Comparison of ENCODE assay signal across 8 cellular contexts in the genomic region with DNA sequence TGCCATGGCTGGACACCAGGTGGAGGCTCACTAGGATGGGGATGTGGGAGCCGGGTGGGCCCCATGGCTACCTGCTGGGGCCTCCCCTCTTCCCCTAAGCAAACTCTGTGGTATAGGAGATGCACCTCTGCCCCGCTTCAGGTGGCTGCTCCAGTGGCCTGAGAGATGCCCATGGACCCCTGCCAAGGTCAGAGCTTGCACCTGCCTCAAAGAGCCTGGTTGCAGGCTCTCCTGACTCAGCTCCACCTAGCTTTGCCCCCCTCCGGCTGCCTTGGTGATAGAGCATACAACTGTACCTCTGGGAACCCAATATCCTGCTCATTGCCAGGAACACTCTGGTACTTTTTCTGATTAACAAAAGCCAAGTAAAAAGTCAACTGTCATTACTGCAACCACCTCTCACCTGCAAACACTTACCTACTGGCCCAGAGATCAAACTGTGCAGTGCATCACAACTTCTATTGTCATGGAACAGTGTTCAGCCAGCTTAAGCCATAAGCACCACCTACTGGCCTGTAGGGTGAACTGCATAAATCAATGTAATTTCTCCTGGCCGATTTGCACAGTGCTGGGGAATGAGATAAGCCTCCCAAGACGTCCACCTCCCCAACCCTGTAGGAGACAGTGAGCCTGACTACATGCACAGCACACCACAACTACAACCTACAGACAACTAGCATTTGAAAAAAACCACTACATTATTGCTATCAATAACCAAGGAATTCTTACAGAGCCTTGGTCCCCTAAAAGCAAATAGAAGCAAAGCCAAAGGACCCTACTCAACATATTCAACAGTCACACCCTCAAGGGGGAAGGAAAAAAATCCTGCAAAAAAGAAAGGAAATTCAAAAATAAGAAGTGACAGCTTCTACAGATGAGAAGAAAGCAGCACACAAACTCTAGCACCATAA.
DNase-seq lines count a peak whose midpoint lies in the region; ATAC-seq and TF ChIP-seq lines count a peak whose summit lies in the region.

No MANE protein-coding gene starts in this region.

- no peaks in the 10 kb centered on the region for H3K27me3 Mint-ChIP-seq in nephron progenitor cell (ENCODE audit: low read depth, poor library complexity)

- H3K4me1 Mint-ChIP-seq in nephron progenitor cell, result no peaks in the 10 kb centered on the region

- H3K27ac ChIP-seq in esophagus squamous epithelium, result no peak overlapping the region

- DNase-seq in COR-L47 (lab: John Stamatoyannopoulos, UW) (peak; percentile 60), NCI-H69 (lab: John Stamatoyannopoulos, UW) (peak; percentile 77), esophagus squamous epithelium (lab: John Stamatoyannopoulos, UW) (no peak), nephron progenitor cell (peak; percentile 30), ureter (ENCODE audit: low spot score) (peak; percentile 58)
- peak; percentile 6 to 15 for DNase-seq in activated CD8-positive, alpha-beta memory T cell treated with anti-CD3 and anti-CD28 coated beads for 4 hours (ENCODE audit: low read depth in 2 of 2)

- TF ChIP-seq CTCF in esophagus squamous epithelium (IDR thresholded peaks at IDR 0.05), result peak; percentile 56 to 85 (median 78)
- TF ChIP-seq CTCF in nephron progenitor cell (IDR thresholded peaks at IDR 0.05), result peak; percentile 60

- intact Hi-C loops in esophagus squamous epithelium (cut with DNase I), result loop anchor here (10.0 kb wide), 1 partner anchor 734 kb away; no protein-coding TSS in a partner anchor

- 50 to 100% methylated on average over 2 to 5 of the region's 5 CpGs for WGBS in esophagus squamous epithelium, 2 donors

- peaks cover 31% of the 10 kb centered on the region for H3K9me3 Mint-ChIP-seq in nephron progenitor cell

- no peaks in the 10 kb centered on the region for H3K27me3 ChIP-seq in esophagus squamous epithelium

- no peak overlapping the region for H3K4me3 ChIP-seq in esophagus squamous epithelium

- peaks cover 11% of the 10 kb centered on the region for H3K36me3 Mint-ChIP-seq in nephron progenitor cell (ENCODE audit: low read depth)

- no peaks in the 10 kb centered on the region for H3K36me3 ChIP-seq in esophagus squamous epithelium

- no peak for TF ChIP-seq POLR2A in esophagus squamous epithelium (IDR thresholded peaks at IDR 0.05)

- ATAC-seq in GM19351 (IDR thresholded peaks at IDR 0.05; ENCODE audit: unreplicated experiment) (peak; percentile 96), HG03196 (IDR thresholded peaks at IDR 0.05; ENCODE audit: unreplicated experiment) (peak; percentile 91)

- H3K9me3 ChIP-seq in esophagus squamous epithelium, result peaks cover 0 to 6% (median 0%) of the 10 kb centered on the region in 3 donors

- H3K4me1 ChIP-seq in esophagus squamous epithelium, result peaks cover 0 to 25% (median 5%) of the 10 kb centered on the region in 3 donors

- no peak overlapping the region for H3K27ac Mint-ChIP-seq in nephron progenitor cell

- H3K4me3 Mint-ChIP-seq in nephron progenitor cell, result no peak overlapping the region
